In the genomic region with DNA sequence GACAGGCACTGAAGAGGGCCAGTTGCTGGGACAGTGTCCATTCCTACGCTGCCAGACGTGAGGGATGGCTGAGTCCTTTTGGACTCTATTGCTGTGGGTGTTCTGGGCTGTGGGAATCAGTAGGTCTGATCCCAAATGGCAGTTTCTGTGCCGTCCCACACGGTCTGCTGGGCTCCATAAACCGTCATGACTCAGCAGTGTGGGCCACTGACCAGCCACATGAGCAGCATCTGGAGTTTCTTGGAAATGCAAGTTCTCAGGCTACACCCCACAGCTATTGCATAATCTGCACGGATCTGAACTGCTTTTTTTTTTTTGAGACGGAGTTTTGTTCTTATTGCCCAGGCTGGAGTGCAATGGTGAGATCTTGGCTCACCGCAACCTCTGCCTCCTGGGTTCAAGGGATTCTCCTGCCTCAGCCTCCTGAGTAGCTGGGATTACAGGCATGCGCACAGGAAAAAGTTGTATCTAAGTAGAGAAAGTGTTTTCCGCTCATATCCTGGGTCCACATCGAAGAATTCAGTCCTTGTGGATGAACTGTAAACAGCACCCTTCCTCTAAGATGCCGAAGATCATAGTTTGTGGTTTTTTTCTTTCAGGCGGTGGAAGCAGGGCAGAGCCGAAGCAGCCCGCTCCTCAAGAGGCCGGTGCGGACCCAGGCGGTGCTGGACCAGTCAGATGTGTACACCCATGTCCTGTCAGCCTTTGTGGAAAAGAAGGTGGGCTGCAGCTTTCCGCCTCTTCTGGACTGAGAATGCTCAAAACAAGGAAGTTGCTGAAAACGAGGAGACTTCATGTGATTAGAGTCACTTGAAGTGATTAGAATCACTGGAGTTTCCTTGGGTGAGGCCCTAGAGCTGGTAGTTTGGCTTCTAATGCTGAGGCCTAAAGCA, we compare ENCODE assay signal across 10 cellular contexts. TPM values are rescaled to one million over a fixed set of nuclear protein-coding genes. Genes with fewer than 3 reads are reported as not detected.
A peak's percentile ranks its signal among the peaks of the same experiment; 100 is the strongest.
DNase-seq lines count a peak whose midpoint lies in the region; ATAC-seq, FAIRE-seq and TF ChIP-seq lines count a peak whose summit lies in the region.
"Had no signal": no experiment of that assay in that cellular context is flagged by ENCODE, and none has a peak within 500 bp of the region (broad histone marks: within the 10 kb centered on the region; RNA-seq: fewer than 3 reads in every experiment).

No MANE protein-coding gene starts in this region.

- H3K27ac ChIP-seq in adrenal gland (peak overlapping the region in 2 of 5 donors; percentile 39 to 51), keratinocyte (ENCODE audit: control insufficient read depth, insufficient read depth, low read length) (peak overlapping the region; percentile 43), upper lobe of left lung (peak overlapping the region; percentile 11 to 64 (median 34))
- H3K27ac ChIP-seq: SK-N-MC had no signal

- no peak for TF ChIP-seq CTCF in adrenal gland (IDR thresholded peaks at IDR 0.05)
- no peak for TF ChIP-seq CTCF in keratinocyte (optimal IDR thresholded peaks at IDR 0.05 in 1 of 3, IDR thresholded peaks at IDR 0.05 in 1 of 3, conservative IDR thresholded peaks at IDR 0.05 in 1 of 3; ENCODE audit: extremely low read depth in 1 of 3, insufficient read depth in 2 of 3, low read length in 3 of 3)
- no peak for TF ChIP-seq CTCF in upper lobe of left lung (IDR thresholded peaks at IDR 0.05)

- no peak for DNase-seq in activated naive CD4-positive, alpha-beta T cell treated with anti-CD3 and anti-CD28 coated beads, Interleukin-2, amount 10 ng/mL, durations not matched to agents 7 days and 5 days
- DNase-seq in activated naive CD4-positive, alpha-beta T cell treated with Interleukin-2 at 50 U/mL for 16 hours = no peak
- DNase-seq in adrenal gland (peak in 4 of 7 donors; percentile 31 to 63 (median 50)), keratinocyte (ENCODE audit: low read depth, low spot score) (no peak), upper lobe of left lung (peak; percentile 54 to 66)
- DNase-seq in stimulated activated CD4-positive, alpha-beta T cell treated with anti-CD3 and anti-CD28 coated beads, Interleukin-2, amount 100 ng/mL, for 24 hours = no peak
- DNase-seq: BE2C had no signal

- peaks cover 75% of the 10 kb centered on the region for H3K36me3 Mint-ChIP-seq in activated naive CD4-positive, alpha-beta T cell treated with anti-CD3 and anti-CD28 coated beads, Interleukin-2, amount 10 ng/mL, durations not matched to agents 7 days and 5 days

- H3K4me1 Mint-ChIP-seq in activated naive CD4-positive, alpha-beta T cell treated with anti-CD3 and anti-CD28 coated beads, Interleukin-2, amount 10 ng/mL, durations not matched to agents 7 days and 5 days = no peaks in the 10 kb centered on the region

- no peaks in the 10 kb centered on the region for H3K9me1 ChIP-seq in keratinocyte (ENCODE audit: control insufficient read depth, extremely low read depth, insufficient read depth, low read length)

- dilution Hi-C loops in keratinocyte (cut with MboI; ENCODE audit: extremely low pct_ligation_motif_present, low sequenced_read_pairs) = no loop called here

- H4K20me1 ChIP-seq in keratinocyte (ENCODE audit: control insufficient read depth, extremely low read depth, insufficient read depth, low read length) = peaks cover 4% of the 10 kb centered on the region

- H3K9me3 ChIP-seq in adrenal gland (replicated peaks in 1 of 3) (no peaks in the 10 kb centered on the region), keratinocyte (ENCODE audit: control insufficient read depth, low read depth, low read length) (no peaks in the 10 kb centered on the region), upper lobe of left lung (no peaks in the 10 kb centered on the region)
- H3K9me3 ChIP-seq: BE2C had no signal

- peak; percentile 5 to 90 for ATAC-seq in upper lobe of left lung (ENCODE audit: low FRiP score in 2 of 2)
- no peak for ATAC-seq in GM21619 (IDR thresholded peaks at IDR 0.05; ENCODE audit: unreplicated experiment)
- ATAC-seq in HG03280 (IDR thresholded peaks at IDR 0.05; ENCODE audit: unreplicated experiment) = no peak

- H3K27ac Mint-ChIP-seq in activated naive CD4-positive, alpha-beta T cell treated with anti-CD3 and anti-CD28 coated beads, Interleukin-2, amount 10 ng/mL, durations not matched to agents 7 days and 5 days = peak overlapping the region; percentile 38

- no peak overlapping the region for H3K9ac ChIP-seq in keratinocyte (ENCODE audit: control insufficient read depth, extremely low read depth, insufficient read depth, low read length)

- intact Hi-C loops in adrenal gland (cut with DNase I) = no loop called here

- H3K27me3 Mint-ChIP-seq in activated naive CD4-positive, alpha-beta T cell treated with anti-CD3 and anti-CD28 coated beads, Interleukin-2, amount 10 ng/mL, durations not matched to agents 7 days and 5 days = no peaks in the 10 kb centered on the region

- no peaks in the 10 kb centered on the region for H3K27me3 ChIP-seq in adrenal gland
- no peaks in the 10 kb centered on the region for H3K27me3 ChIP-seq in keratinocyte (ENCODE audit: control insufficient read depth, extremely low read depth, insufficient read depth, low read length)
- H3K27me3 ChIP-seq in upper lobe of left lung = no peaks in the 10 kb centered on the region
- H3K27me3 ChIP-seq: BE2C had no signal

- peaks cover 0 to 95% of the 10 kb centered on the region in 2 donors for H3K36me3 ChIP-seq in adrenal gland (replicated peaks in 1 of 2)
- peaks cover 34 to 56% of the 10 kb centered on the region in 2 experiments for H3K36me3 ChIP-seq in keratinocyte (ENCODE audit: control insufficient read depth in 2 of 2, extremely low read depth in 1 of 2, insufficient read depth in 2 of 2, low read length in 2 of 2)
- peaks cover 50 to 98% (median 88%) of the 10 kb centered on the region in 4 donors for H3K36me3 ChIP-seq in upper lobe of left lung
- H3K36me3 ChIP-seq: BE2C had no signal

- no peaks in the 10 kb centered on the region for H3K79me2 ChIP-seq in keratinocyte (ENCODE audit: control insufficient read depth, insufficient read depth, low read length)

- no peak overlapping the region for H3K4me3 Mint-ChIP-seq in activated naive CD4-positive, alpha-beta T cell treated with anti-CD3 and anti-CD28 coated beads, Interleukin-2, amount 10 ng/mL, durations not matched to agents 7 days and 5 days

- TF ChIP-seq POLR2A in adrenal gland (IDR thresholded peaks at IDR 0.05) (no peak), upper lobe of left lung (IDR thresholded peaks at IDR 0.05) (no peak)

- no peak for TF ChIP-seq EP300 in upper lobe of left lung (IDR thresholded peaks at IDR 0.05)

- no peak overlapping the region for H3K4me2 ChIP-seq in keratinocyte (ENCODE audit: control insufficient read depth, extremely low read depth, insufficient read depth, low read depth, low read length)

- H3K9me3 Mint-ChIP-seq in activated naive CD4-positive, alpha-beta T cell treated with anti-CD3 and anti-CD28 coated beads, Interleukin-2, amount 10 ng/mL, durations not matched to agents 7 days and 5 days = no peaks in the 10 kb centered on the region

- no peak overlapping the region for H2AFZ ChIP-seq in keratinocyte (ENCODE audit: control insufficient read depth, low read length)

- WGBS in adrenal gland, 4 donors = 81 to 87% (median 83%) methylated on average over 18 to 20 of the region's 20 CpGs
- 78 to 84% methylated on average over 17 to 20 of the region's 20 CpGs for WGBS in upper lobe of left lung, 2 donors

- CTCF ChIA-PET in activated naive CD4-positive, alpha-beta T cell treated with anti-CD3 and anti-CD28 coated beads, Interleukin-2, amount 10 ng/mL, durations not matched to agents 7 days and 5 days (lab: Charles Lee) = interaction anchor here (0.5 to 0.9 kb wide), 2 partner anchors 12 to 23 kb away, joined by 3 to 5 read pairs; no protein-coding TSS in a partner anchor

- no peak overlapping the region for H3K4me3 ChIP-seq in adrenal gland
- no peak overlapping the region for H3K4me3 ChIP-seq in keratinocyte (ENCODE audit: control insufficient read depth in 2 of 3, extremely low read depth in 1 of 3, insufficient read depth in 2 of 3, low read depth in 1 of 3, low read length in 3 of 3)
- no peak overlapping the region for H3K4me3 ChIP-seq in upper lobe of left lung
- H3K4me3 ChIP-seq: SK-N-MC had no signal

- H3K4me1 ChIP-seq in adrenal gland (replicated peaks in 1 of 2) (no peaks in the 10 kb centered on the region), keratinocyte (ENCODE audit: control insufficient read depth, extremely low read depth, insufficient read depth, low read length) (peaks cover 12% of the 10 kb centered on the region), upper lobe of left lung (peaks cover 0 to 10% (median 5%) of the 10 kb centered on the region in 4 donors)
- H3K4me1 ChIP-seq: BE2C had no signal

- FAIRE-seq in keratinocyte (lab: Jason Lieb, UNC) = no peak

RNA-seq across cellular contexts. Expression of a gene that starts 25.5 kb away (rescaled TPM):
- total RNA-seq in adrenal gland = 10 to 100 TPM; 10.2 to 40.4 (median 23.0) TPM
- polyA plus RNA-seq in adrenal gland = 10 to 100 TPM; 25.2 to 61.7 (median 58.6) TPM
- polyA plus RNA-seq in keratinocyte = 19.5 to 26.4 TPM (median 25.3 TPM) in 3 replicates
- 20.0 TPM for polyA plus RNA-seq in keratinocyte (2011; ENCODE audit: low read depth)
- 19.1 and 36.4 TPM in 2 replicates for polyA plus RNA-seq in keratinocyte (2011; cell fraction: cytosol; rRNA removed)
- 35.9 and 37.7 TPM in 2 replicates for polyA plus RNA-seq in keratinocyte (2011; cell fraction: nucleus; rRNA removed)
- 17.6 and 35.5 TPM in 2 replicates for polyA plus RNA-seq in keratinocyte (2012; ENCODE audit: low replicate concordance)
- 12.1 to 14.2 TPM (median 14.0 TPM) in 3 replicates for polyA minus RNA-seq in keratinocyte
- 10.2 TPM for polyA minus RNA-seq in keratinocyte (2011; cell fraction: cytosol; rRNA and poly(A)+ RNA removed)
- polyA minus RNA-seq in keratinocyte (2011; cell fraction: nucleus; rRNA and poly(A)+ RNA removed) = 9.5 and 17.2 TPM in 2 replicates
- 10 to 100 TPM; 23.3 to 45.1 (median 39.8) TPM for total RNA-seq in upper lobe of left lung

RNA-seq across cellular contexts. Expression of a gene that starts 57.5 kb away (rescaled TPM):
- total RNA-seq in adrenal gland (1,000 to 10,000 TPM in 1 of 8 donors, 100 to 1,000 TPM in 5, 10 to 100 TPM in 2; 93.6 to 1,631 (median 117) TPM), upper lobe of left lung (100 to 1,000 TPM; 117 to 437 (median 167) TPM)
- polyA plus RNA-seq in adrenal gland (100 to 1,000 TPM in 1 of 3 donors, 10 to 100 TPM in 2; 38.3 to 361 (median 71.3) TPM), keratinocyte (43.0 to 57.8 TPM (median 49.9 TPM) in 3 replicates)
- 67.7 TPM for polyA plus RNA-seq in keratinocyte (2011; ENCODE audit: low read depth)
- polyA plus RNA-seq in keratinocyte (2011; cell fraction: cytosol; rRNA removed) = 16.7 and 21.3 TPM in 2 replicates
- polyA plus RNA-seq in keratinocyte (2011; cell fraction: nucleus; rRNA removed) = 137 and 162 TPM in 2 replicates
- 36.4 and 73.2 TPM in 2 replicates for polyA plus RNA-seq in keratinocyte (2012; ENCODE audit: low replicate concordance)
- polyA minus RNA-seq in keratinocyte = 114 to 172 TPM (median 130 TPM) in 3 replicates
- 45.1 TPM for polyA minus RNA-seq in keratinocyte (2011; cell fraction: cytosol; rRNA and poly(A)+ RNA removed)
- 175 and 222 TPM in 2 replicates for polyA minus RNA-seq in keratinocyte (2011; cell fraction: nucleus; rRNA and poly(A)+ RNA removed)

Comparison
In these comparisons a context has a peak if more than half of its experiments do, and no peak if none do; other contexts are left out.
1. DNase-seq: peak in adrenal gland (4 of 7) and upper lobe of left lung (2 of 2); none in activated naive CD4-positive, alpha-beta T cell treated with anti-CD3 and anti-CD28 coated beads, Interleukin-2, amount 10 ng/mL, durations not matched to agents 7 days and 5 days (single experiment), activated naive CD4-positive, alpha-beta T cell treated with Interleukin-2 at 50 U/mL for 16 hours (single experiment), keratinocyte (single experiment) and stimulated activated CD4-positive, alpha-beta T cell treated with anti-CD3 and anti-CD28 coated beads, Interleukin-2, amount 100 ng/mL, for 24 hours (0 of 2).
2. ATAC-seq: peak in upper lobe of left lung (2 of 2); none in GM21619 (single experiment) and HG03280 (single experiment).